In genomic region chr7:107980171-107980570, GRCh38 we compare ENCODE assay signal across 9 cellular contexts. TPM values are rescaled to one million over a fixed set of nuclear protein-coding genes. Genes with fewer than 3 reads are reported as not detected.
"Had no signal": no experiment of that assay in that cellular context is flagged by ENCODE, and none has a peak within 500 bp of the region (broad histone marks: within the 10 kb centered on the region; RNA-seq: fewer than 3 reads in every experiment).

No MANE protein-coding gene starts in this region.

- H3K9me3 ChIP-seq: HAP-1 had no signal

- H3K27ac ChIP-seq: GM23248 had no signal

- H3K27ac Mint-ChIP-seq: HFFc6, IgD-negative memory B cell had no signal

- H2AFZ ChIP-seq: GM23248 had no signal

- H3K4me3 Mint-ChIP-seq: HFFc6, IgD-negative memory B cell had no signal

- ATAC-seq: HCT116, HepG2 had no signal

- H3K9me3 Mint-ChIP-seq: HFFc6, IgD-negative memory B cell had no signal

- H3K36me3 Mint-ChIP-seq: IgD-negative memory B cell had no signal

- H3K4me3 ChIP-seq: GM23248, HAP-1 had no signal

- DNase-seq: GM23248, GOT3, H7, HFFc6, KBM-7 had no signal

- H3K4me1 Mint-ChIP-seq: IgD-negative memory B cell had no signal

RNA-seq across cellular contexts. Expression of gene LAMB1, which starts 22.8 kb away (rescaled TPM):
- polyA plus RNA-seq: IgD-negative memory B cell had no signal
